8 cellular contexts compared by ENCODE assay signal in the genomic region with DNA sequence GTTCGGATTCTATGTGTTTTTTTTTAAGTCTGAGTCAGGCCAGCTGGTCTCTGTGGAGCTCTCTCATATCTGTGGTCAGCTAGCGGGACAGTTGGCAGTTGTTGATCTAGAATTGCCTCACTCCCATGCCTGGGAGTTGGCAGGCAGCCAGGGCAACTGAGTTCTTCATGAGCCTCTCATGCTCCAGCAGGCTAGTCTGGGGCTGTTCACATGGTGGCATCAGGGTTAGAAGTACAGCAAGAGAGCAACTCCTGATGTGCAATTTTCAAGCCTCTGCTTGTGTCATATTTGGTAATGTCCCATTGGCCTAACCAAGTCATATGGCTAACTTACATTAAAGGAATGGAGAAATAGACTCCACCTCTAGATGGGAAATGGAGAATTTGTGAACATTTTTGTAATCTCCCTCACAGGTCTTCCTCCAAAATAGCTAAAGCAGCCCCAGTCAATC. TPM values are rescaled to one million over a fixed set of nuclear protein-coding genes. Genes with fewer than 3 reads are reported as not detected.
DNase-seq lines count a peak whose midpoint lies in the region; ATAC-seq and TF ChIP-seq lines count a peak whose summit lies in the region.

No MANE protein-coding gene starts in this region.

- H3K9me3 ChIP-seq in cardiac muscle cell (ENCODE audit: low read depth) = no peaks in the 10 kb centered on the region

- no peak overlapping the region for H3K4me3 ChIP-seq in cardiac muscle cell

- no peak for ATAC-seq in HG03095 (IDR thresholded peaks at IDR 0.05; ENCODE audit: unreplicated experiment)

- peak; percentile 96 for DNase-seq in HK-2 (ENCODE audit: unreplicated experiment)
- peak; percentile 87 for DNase-seq in SKM-1 (lab: John Stamatoyannopoulos, UW; ENCODE audit: unreplicated experiment)
- DNase-seq in cardiac muscle cell (ENCODE audit: low read depth in 1 of 2, low spot score in 1 of 2) = peak; percentile 54 to 99
- DNase-seq in stromal cell of bone marrow (ENCODE audit: low read depth) = peak; percentile 98
- no peak for DNase-seq in T-helper 9 cell
- DNase-seq in activated T-cell treated with anti-CD3 and anti-CD28 coated beads, Interleukin-2, amount 50 U/mL, for 1 hour = no peak
- no peak for DNase-seq in DMS114 treated with DMSO at 0.1 percent for 48 hours (lab: John Stamatoyannopoulos, UW; ENCODE audit: unreplicated experiment)

- H3K36me3 ChIP-seq in cardiac muscle cell = no peaks in the 10 kb centered on the region

- peaks cover 13% of the 10 kb centered on the region for H3K4me1 ChIP-seq in cardiac muscle cell (ENCODE audit: low read depth)

- peak overlapping the region; percentile 87 for H3K27ac ChIP-seq in cardiac muscle cell

- no peak for TF ChIP-seq CTCF in cardiac muscle cell (IDR thresholded peaks at IDR 0.05; ENCODE audit: low read depth, low read length)

- H3K27me3 ChIP-seq in cardiac muscle cell = no peaks in the 10 kb centered on the region

RNA-seq across cellular contexts. Expression of gene IFT52, which starts 6.7 kb away (rescaled TPM):
- total RNA-seq in cardiac muscle cell = 19.1 and 20.6 TPM in 2 replicates
- 26.4 and 40.3 TPM in 2 replicates for polyA plus RNA-seq in cardiac muscle cell

RNA-seq across cellular contexts. Expression of gene SGK2, which starts 25.2 kb away (rescaled TPM):
- 0.88 and 2.4 TPM in 2 replicates for total RNA-seq in cardiac muscle cell
- polyA plus RNA-seq in cardiac muscle cell = 1.1 TPM in 1 of 2 replicates, not detected in the other

Comparison
In these comparisons a context has a peak if more than half of its experiments do, and no peak if none do; other contexts are left out.
1. DNase-seq: peak in HK-2 (single experiment), SKM-1 (single experiment), cardiac muscle cell (2 of 2) and stromal cell of bone marrow (single experiment); none in T-helper 9 cell (single experiment), activated T-cell treated with anti-CD3 and anti-CD28 coated beads, Interleukin-2, amount 50 U/mL, for 1 hour (single experiment) and DMS114 treated with DMSO at 0.1 percent for 48 hours (single experiment).